8 cellular contexts compared by ENCODE assay signal in the genomic region with DNA sequence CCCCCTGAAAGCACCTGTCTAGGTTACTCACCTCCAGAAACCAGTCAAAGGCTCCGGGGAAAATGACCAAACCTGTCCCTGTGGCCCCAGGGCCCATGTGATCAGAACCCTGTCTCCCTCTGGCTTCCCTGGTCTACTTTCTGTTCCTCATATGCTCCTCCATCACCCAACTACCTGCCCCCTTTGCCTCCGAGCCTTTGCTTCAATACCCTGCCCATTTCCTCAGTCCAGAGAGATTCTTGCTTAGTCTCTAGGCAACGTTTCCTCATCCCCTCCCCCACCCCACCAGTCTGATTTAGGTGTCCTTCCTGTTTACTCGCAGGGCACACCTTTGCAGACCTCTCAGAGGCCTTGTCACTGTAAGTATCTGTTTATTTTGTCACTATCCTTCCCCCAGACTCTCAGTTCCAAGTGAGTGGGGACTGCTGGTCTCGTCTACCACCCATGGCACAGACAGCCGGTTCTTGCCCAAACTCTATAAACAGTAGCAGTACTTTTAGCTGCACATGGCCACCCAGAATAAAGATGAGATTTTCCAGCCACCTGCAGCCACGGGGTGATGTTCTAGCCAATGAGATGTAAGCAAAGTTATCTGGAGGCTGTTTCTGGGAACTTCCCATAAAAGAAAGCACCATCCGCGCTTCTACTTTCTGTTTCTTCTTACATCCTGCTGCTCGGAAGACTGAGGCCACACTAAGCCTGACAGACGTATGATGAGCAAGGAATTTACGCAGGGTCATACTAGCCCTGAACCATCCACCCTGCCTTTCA. TPM values are rescaled to one million over a fixed set of nuclear protein-coding genes. Genes with fewer than 3 reads are reported as not detected.
DNase-seq lines count a peak whose midpoint lies in the region; ATAC-seq and TF ChIP-seq lines count a peak whose summit lies in the region.

No MANE protein-coding gene starts in this region.

- 98% methylated on average over 12 of the region's 12 CpGs for WGBS in SK-N-SH (ENCODE audit: low lambda C conversion rate)

- DNase-seq in activated gamma-delta T cell treated with Interleukin-2 at 50 U/mL for 16 hours (peak; percentile 81), activated gamma-delta T cell (lab: John Stamatoyannopoulos, UW) (no peak), globus pallidus (ENCODE audit: low spot score) (peak; percentile 26), AML-193 (lab: John Stamatoyannopoulos, UW) (no peak), SK-N-SH (no peak)
- peak; percentile 61 for DNase-seq in activated CD4-positive, alpha-beta T cell treated with anti-CD3 and anti-CD28 coated beads, Interleukin-2, amount 50 U/mL, for 1 hour
- peak; percentile 10 to 23 for DNase-seq in stimulated activated CD8-positive, alpha-beta memory T cell treated with anti-CD3 and anti-CD28 coated beads, Interleukin-2, amount 100 ng/mL, for 48 hours (ENCODE audit: low read depth in 2 of 2)

- H3K79me2 ChIP-seq in SK-N-SH (ENCODE audit: insufficient read depth), result peaks cover 100% of the 10 kb centered on the region

- no peak overlapping the region for H2AFZ ChIP-seq in SK-N-SH (ENCODE audit: low read depth)

- peak; percentile 86 for ATAC-seq in HG03378 (IDR thresholded peaks at IDR 0.05; ENCODE audit: unreplicated experiment)

- peaks cover 0 to 3% of the 10 kb centered on the region in 2 experiments for H3K36me3 ChIP-seq in SK-N-SH (replicated peaks in 1 of 2; ENCODE audit: control insufficient read depth in 1 of 2, insufficient read depth in 2 of 2, low read length in 1 of 2)

- H3K4me3 ChIP-seq in SK-N-SH (ENCODE audit: low read depth in 2 of 2, low read length in 1 of 2), result no peak overlapping the region

- TF ChIP-seq CTCF in SK-N-SH (IDR thresholded peaks at IDR 0.05), result no peak

- H3K4me1 ChIP-seq in SK-N-SH (ENCODE audit: control insufficient read depth in 1 of 2, insufficient read depth in 2 of 2, low read depth in 1 of 2, low read length in 1 of 2), result peaks cover 0 to 2% of the 10 kb centered on the region in 2 experiments; a peak in 2 of 4 replicates

- H3K9ac ChIP-seq in SK-N-SH, result no peak overlapping the region

- H3F3A ChIP-seq in SK-N-SH (replicated peaks; ENCODE audit: insufficient read depth), result no peaks in the 10 kb centered on the region

- H3K27me3 ChIP-seq in SK-N-SH (ENCODE audit: insufficient read depth), result no peaks in the 10 kb centered on the region

- H4K20me1 ChIP-seq in SK-N-SH (ENCODE audit: insufficient read depth), result peaks cover 17% of the 10 kb centered on the region

- no peaks in the 10 kb centered on the region for H3K9me2 ChIP-seq in SK-N-SH

- CTCF ChIA-PET in SK-N-SH (lab: Yijun Ruan, JAX), result no interaction called here

- no peak for TF ChIP-seq EP300 in SK-N-SH (IDR thresholded peaks at IDR 0.05; ENCODE audit: borderline replicate concordance in 1 of 2, low read depth in 1 of 2, low read length in 1 of 2)

- H3K9me3 ChIP-seq in SK-N-SH, result no peaks in the 10 kb centered on the region

- H3K4me2 ChIP-seq in SK-N-SH, result no peak overlapping the region

- TF ChIP-seq RAD21 in SK-N-SH (IDR thresholded peaks at IDR 0.05; ENCODE audit: low read length), result no peak

- no peak overlapping the region for H3K27ac ChIP-seq in SK-N-SH (ENCODE audit: low read depth in 2 of 2, low read length in 1 of 2)

- POLR2A ChIA-PET in SK-N-SH (lab: Yijun Ruan, JAX), result no interaction called here

TF ChIP-seq in SK-N-SH, 30 proteins besides CTCF, POLR2A, EP300 and RAD21:
- TF ChIP-seq FOXJ3 (CRISPR knock-in tag; IDR thresholded peaks at IDR 0.05), result no peak
- no peak for TF ChIP-seq JUND (IDR thresholded peaks at IDR 0.05)
- no peak for TF ChIP-seq RCOR1 (IDR thresholded peaks at IDR 0.05; ENCODE audit: low read length)
- no peak for TF ChIP-seq SMC3 (IDR thresholded peaks at IDR 0.05; ENCODE audit: low read depth, low read length)
- TF ChIP-seq, protein P1, sequence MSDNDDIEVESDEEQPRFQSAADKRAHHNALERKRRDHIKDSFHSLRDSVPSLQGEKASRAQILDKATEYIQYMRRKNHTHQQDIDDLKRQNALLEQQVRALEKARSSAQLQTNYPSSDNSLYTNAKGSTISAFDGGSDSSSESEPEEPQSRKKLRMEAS (IDR thresholded peaks at IDR 0.05; ENCODE audit: low read depth), result no peak
- TF ChIP-seq TEAD4 (IDR thresholded peaks at IDR 0.05; ENCODE audit: borderline replicate concordance, insufficient read depth), result no peak
- no peak for TF ChIP-seq NFIC (IDR thresholded peaks at IDR 0.05; ENCODE audit: borderline replicate concordance)
- TF ChIP-seq PBX3 (IDR thresholded peaks at IDR 0.05), result no peak
- TF ChIP-seq IRF3 (IDR thresholded peaks at IDR 0.05; ENCODE audit: low read depth, low read length), result no peak
- no peak for TF ChIP-seq CHD2 (IDR thresholded peaks at IDR 0.05; ENCODE audit: low read length, partially characterized antibody)
- TF ChIP-seq GABPA (IDR thresholded peaks at IDR 0.05; ENCODE audit: low read depth), result no peak
- no peak for TF ChIP-seq SIN3A (IDR thresholded peaks at IDR 0.05; ENCODE audit: borderline replicate concordance, low read depth, low read length)
- no peak for TF ChIP-seq FOXM1 (IDR thresholded peaks at IDR 0.05; ENCODE audit: low read depth)
- no peak for TF ChIP-seq TCF12 (IDR thresholded peaks at IDR 0.05)
- no peak for TF ChIP-seq MXI1 (IDR thresholded peaks at IDR 0.05; ENCODE audit: low read depth, low read length)

RNA-seq across cellular contexts. Expression of gene ELOVL5, which starts 13.3 kb away (rescaled TPM):
- 31.9 and 46.4 TPM in 2 replicates for polyA plus RNA-seq in SK-N-SH (2012; rRNA removed)
- 35.2 and 38.0 TPM in 2 replicates for polyA plus RNA-seq in SK-N-SH (2012; cell fraction: cytosol; rRNA removed)
- 21.5 and 37.4 TPM in 2 replicates for polyA plus RNA-seq in SK-N-SH (2012; cell fraction: nucleus; rRNA removed)

Comparison
In these comparisons a context has a peak if more than half of its experiments do, and no peak if none do; other contexts are left out.
1. DNase-seq: peak in activated gamma-delta T cell treated with Interleukin-2 at 50 U/mL for 16 hours (single experiment), activated CD4-positive, alpha-beta T cell treated with anti-CD3 and anti-CD28 coated beads, Interleukin-2, amount 50 U/mL, for 1 hour (single experiment), globus pallidus (single experiment) and stimulated activated CD8-positive, alpha-beta memory T cell treated with anti-CD3 and anti-CD28 coated beads, Interleukin-2, amount 100 ng/mL, for 48 hours (2 of 2); none in activated gamma-delta T cell (single experiment), AML-193 (0 of 2) and SK-N-SH (single experiment).